8 cellular contexts compared by ENCODE assay signal in the genomic region with DNA sequence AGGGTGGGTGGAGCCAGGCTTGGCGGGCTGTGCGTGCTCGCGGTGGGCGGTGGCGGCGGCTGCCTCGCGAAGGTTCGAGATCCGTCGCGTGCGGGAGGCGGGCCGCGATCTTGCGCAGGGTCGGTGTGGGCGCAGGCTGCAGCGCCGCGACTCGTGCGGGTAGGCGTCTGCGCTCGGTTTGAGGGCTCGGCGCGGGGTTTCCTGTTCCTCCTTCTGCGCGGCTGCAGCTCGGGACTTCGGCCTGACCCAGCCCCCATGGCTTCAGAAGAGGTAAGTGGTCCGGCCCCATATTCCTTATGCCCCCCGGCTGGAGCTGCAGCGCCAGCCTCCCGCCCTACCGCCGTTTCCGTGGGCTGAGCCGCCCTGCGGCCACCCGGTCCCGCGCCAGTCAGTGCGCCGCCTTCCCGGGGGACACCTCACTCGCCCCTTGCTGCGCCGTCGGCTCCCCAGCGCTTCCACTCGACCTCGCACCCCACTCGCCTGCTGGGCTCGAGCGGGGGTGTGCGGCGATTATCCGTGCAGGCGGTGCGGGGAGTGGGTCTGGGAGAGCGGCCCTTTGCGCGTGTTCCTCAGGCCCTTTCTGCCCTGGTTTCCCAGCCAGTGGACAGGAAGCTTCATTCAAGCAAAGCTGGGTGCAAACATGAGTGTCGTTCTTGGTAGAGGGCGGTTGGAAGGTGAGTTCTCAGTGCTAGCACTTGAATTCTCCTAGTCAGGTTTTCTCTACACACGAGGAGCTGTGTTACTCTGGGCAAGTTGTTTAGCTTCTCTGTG. TPM values are rescaled to one million over a fixed set of nuclear protein-coding genes. Genes with fewer than 3 reads are reported as not detected.
DNase-seq lines count a peak whose midpoint lies in the region; ATAC-seq, FAIRE-seq and TF ChIP-seq lines count a peak whose summit lies in the region.

A gene with protein sequence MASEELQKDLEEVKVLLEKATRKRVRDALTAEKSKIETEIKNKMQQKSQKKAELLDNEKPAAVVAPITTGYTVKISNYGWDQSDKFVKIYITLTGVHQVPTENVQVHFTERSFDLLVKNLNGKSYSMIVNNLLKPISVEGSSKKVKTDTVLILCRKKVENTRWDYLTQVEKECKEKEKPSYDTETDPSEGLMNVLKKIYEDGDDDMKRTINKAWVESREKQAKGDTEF (plus strand): TSS at position 22 of the 771 bp plus-strand sequence. CDS start 234 bp downstream, at position 256.

- H2BK5ac ChIP-seq in mesendoderm (ENCODE audit: low read length): peak within 1 kb of the TSS; percentile 78

- H3K4me1 ChIP-seq in mesendoderm (ENCODE audit: control insufficient read depth, low read depth, low read length) (no peaks in the 10 kb centered on the region), suprapubic skin (peaks cover 32% of the 10 kb centered on the region)

- H2AK5ac ChIP-seq in mesendoderm (ENCODE audit: low read length): peak within 1 kb of the TSS; percentile 6

- peaks cover 48% of the 10 kb centered on the region for H3K79me2 ChIP-seq in mesendoderm (ENCODE audit: control insufficient read depth, insufficient read depth, low read length)

- H3K79me1 ChIP-seq in mesendoderm (ENCODE audit: low read length): peaks cover 1% of the 10 kb centered on the region

- H3K4me3 ChIP-seq in WERI-Rb-1 (ENCODE audit: low read depth, low read length): peak within 1 kb of the TSS; percentile 98
- peak within 1 kb of the TSS; percentile 75 for H3K4me3 ChIP-seq in mesendoderm (ENCODE audit: low read length)
- peak within 1 kb of the TSS; percentile 76 for H3K4me3 ChIP-seq in suprapubic skin

- H4K8ac ChIP-seq in mesendoderm (ENCODE audit: low read depth, low read length): peak within 1 kb of the TSS; percentile 43

- peak within 1 kb of the TSS; percentile 49 for H2BK120ac ChIP-seq in mesendoderm (ENCODE audit: low read depth, low read length)

- no peak for FAIRE-seq in D721Med (lab: Jason Lieb, UNC)

- H3K36me3 ChIP-seq in WERI-Rb-1: peaks cover 26% of the 10 kb centered on the region
- no peaks in the 10 kb centered on the region for H3K36me3 ChIP-seq in mesendoderm (ENCODE audit: control insufficient read depth, insufficient read depth, low read length)
- H3K36me3 ChIP-seq in suprapubic skin: no peaks in the 10 kb centered on the region

- no CpG with 5 or more reads among the region's 71 CpGs for WGBS in mesendoderm (ENCODE audit: extremely low coverage, insufficient coverage, low lambda C conversion rate)
- WGBS in suprapubic skin: under 1% methylated on average over 62 of the region's 71 CpGs

- H3K18ac ChIP-seq in mesendoderm (ENCODE audit: low read length): peak within 1 kb of the TSS; percentile 96

- peak within 1 kb of the TSS; percentile 99 for H3K27ac ChIP-seq in WERI-Rb-1
- peak within 1 kb of the TSS; percentile 84 for H3K27ac ChIP-seq in mesendoderm (ENCODE audit: low read depth, low read length)
- peak within 1 kb of the TSS; percentile 95 for H3K27ac ChIP-seq in suprapubic skin

- peak; percentile 15; the same call in 1 of the 2 replicates for TF ChIP-seq CTCF in WERI-Rb-1 (IDR thresholded peaks at IDR 0.05; ENCODE audit: low read depth, low read length)
- no peak for TF ChIP-seq CTCF in suprapubic skin (IDR thresholded peaks at IDR 0.05)
- TF ChIP-seq CTCF in D721Med (IDR thresholded peaks at IDR 0.05; ENCODE audit: insufficient read depth, missing control alignments): no peak

- H4K5ac ChIP-seq in mesendoderm (ENCODE audit: low read length): peak within 1 kb of the TSS; percentile 95

- TF ChIP-seq POLR2A in suprapubic skin (IDR thresholded peaks at IDR 0.05): no peak

- H3K4ac ChIP-seq in mesendoderm (ENCODE audit: low read depth, low read length): peak within 1 kb of the TSS; percentile 99

- no peaks in the 10 kb centered on the region for H3K27me3 ChIP-seq in WERI-Rb-1 (ENCODE audit: insufficient read depth, low read depth, severe bottlenecking)
- H3K27me3 ChIP-seq in mesendoderm (ENCODE audit: insufficient read depth, low read length, poor library complexity): no peaks in the 10 kb centered on the region
- no peaks in the 10 kb centered on the region for H3K27me3 ChIP-seq in suprapubic skin

- TF ChIP-seq EP300 in suprapubic skin (IDR thresholded peaks at IDR 0.05): no peak

- peak within 1 kb of the TSS; percentile 100 for H3K56ac ChIP-seq in mesendoderm (ENCODE audit: low read length)

- peak; percentile 72 for DNase-seq in DMS53 (lab: John Stamatoyannopoulos, UW)
- DNase-seq in LHCN-M2 (ENCODE audit: low read depth): no peak
- no peak for DNase-seq in WERI-Rb-1
- peak; percentile 26 for DNase-seq in effector CD8-positive, alpha-beta T cell (lab: John Stamatoyannopoulos, UW)
- DNase-seq in mesendoderm: peak; percentile 54
- DNase-seq in suprapubic skin (ENCODE audit: low spot score in 2 of 2): peak in 1 of 2 donors; percentile 81
- no peak for DNase-seq in D721Med (ENCODE audit: insufficient read length, low spot score)

- H3K9ac ChIP-seq in mesendoderm (ENCODE audit: low read length): peak within 1 kb of the TSS; percentile 93

- ATAC-seq in GM21423 (IDR thresholded peaks at IDR 0.05; ENCODE audit: unreplicated experiment): peak; percentile 0

- peak within 1 kb of the TSS; percentile 81 for H3K23ac ChIP-seq in mesendoderm (ENCODE audit: low read length)

- no peaks in the 10 kb centered on the region for H3K9me3 ChIP-seq in WERI-Rb-1 (ENCODE audit: severe bottlenecking)
- H3K9me3 ChIP-seq in suprapubic skin: no peaks in the 10 kb centered on the region

- H2BK15ac ChIP-seq in mesendoderm (replicated peaks; ENCODE audit: low read depth): no peak within 1 kb of the TSS

- H3K4me2 ChIP-seq in mesendoderm (ENCODE audit: low read length): peak within 1 kb of the TSS; percentile 77

RNA-seq across cellular contexts. Expression of the gene that starts here (rescaled TPM):
- total RNA-seq in LHCN-M2 (2014; rRNA removed): 145 and 179 TPM in 2 replicates
- polyA plus RNA-seq in LHCN-M2 (2012): 65.9 TPM
- polyA plus RNA-seq in mesendoderm (2013, experiment 1 of 2): 113 TPM
- 111 TPM for polyA plus RNA-seq in mesendoderm (2013, experiment 2 of 2)
- 10 to 100 TPM; 41.8 to 66.7 (median 64.5) TPM for total RNA-seq in suprapubic skin

Comparison
In these comparisons a context has a peak if more than half of its experiments do, and no peak if none do; other contexts are left out.
1. DNase-seq: peak in DMS53 (single experiment), effector CD8-positive, alpha-beta T cell (single experiment) and mesendoderm (single experiment); none in LHCN-M2 (single experiment), WERI-Rb-1 (single experiment) and D721Med (single experiment).
2. Peak in every context shown above with its lines, with median percentiles within 50 percentile points of each other: H3K27ac ChIP-seq and H3K4me3 ChIP-seq.